ENCODE assay signal across 18 cellular contexts in genomic region chr5:123113136-123113535, GRCh38. TPM values are rescaled to one million over a fixed set of nuclear protein-coding genes. Genes with fewer than 3 reads are reported as not detected.
DNase-seq lines count a peak whose midpoint lies in the region; ATAC-seq and TF ChIP-seq lines count a peak whose summit lies in the region.
"Had no signal": no experiment of that assay in that cellular context is flagged by ENCODE, and none has a peak within 500 bp of the region (broad histone marks: within the 10 kb centered on the region; RNA-seq: fewer than 3 reads in every experiment).

No MANE protein-coding gene starts in this region.

- H3K4me1 Mint-ChIP-seq in WTC11: peaks cover 18% of the 10 kb centered on the region
- H3K4me1 Mint-ChIP-seq: CD4-positive, CD25-positive, alpha-beta regulatory T cell; CD8-positive, alpha-beta memory T cell had no signal

- H3K27me3 Mint-ChIP-seq in WTC11 (ENCODE audit: low read depth): peaks cover 7% of the 10 kb centered on the region

- H3K36me3 Mint-ChIP-seq in WTC11: no peaks in the 10 kb centered on the region
- H3K36me3 Mint-ChIP-seq: CD4-positive, CD25-positive, alpha-beta regulatory T cell had no signal

- ATAC-seq in WTC11: no peak
- no peak for ATAC-seq in HG03378 (IDR thresholded peaks at IDR 0.05; ENCODE audit: unreplicated experiment)
- ATAC-seq: HepG2 had no signal

- no peaks in the 10 kb centered on the region for H3K36me3 ChIP-seq in HEK293 (ENCODE audit: control insufficient read depth in 2 of 2, insufficient read depth in 1 of 2, low read length in 2 of 2)
- H3K36me3 ChIP-seq: BE2C, HAP-1 had no signal

- H3K9me3 ChIP-seq in HEK293 (ENCODE audit: control insufficient read depth, insufficient read depth, low read depth, low read length): no peaks in the 10 kb centered on the region
- H3K9me3 ChIP-seq: BE2C, HAP-1 had no signal

- H3K4me3 Mint-ChIP-seq in WTC11: no peak overlapping the region
- H3K4me3 Mint-ChIP-seq: CD4-positive, CD25-positive, alpha-beta regulatory T cell; CD8-positive, alpha-beta memory T cell had no signal

- H3K4me3 ChIP-seq in HEK293 (ENCODE audit: low read depth, low read length) (no peak overlapping the region), LNCaP clone FGC (ENCODE audit: low read depth, low read length) (no peak overlapping the region), fibroblast of villous mesenchyme (ENCODE audit: low read depth, low read length) (no peak overlapping the region)
- H3K4me3 ChIP-seq: GM23248, HAP-1 had no signal

- CTCF ChIA-PET in HEK293 (lab: Yijun Ruan, JAX): interaction anchor here (0.7 kb wide), 1 partner anchor 407 kb away, joined by 3 read pairs; no protein-coding TSS in a partner anchor
- CTCF ChIA-PET in WTC11 (lab: Charles Lee): interaction anchor here (0.6 to 1.4 kb wide), 2 partner anchors 62 to 180 kb away, joined by 3 to 5 read pairs; no protein-coding TSS in a partner anchor

- no peak overlapping the region for H3K27ac Mint-ChIP-seq in WTC11
- H3K27ac Mint-ChIP-seq: CD4-positive, CD25-positive, alpha-beta regulatory T cell; CD8-positive, alpha-beta memory T cell had no signal

- DNase-seq in LNCaP clone FGC (ENCODE audit: low read depth) (peak; percentile 15), fibroblast of villous mesenchyme (ENCODE audit: low read depth) (peak; percentile 40), WTC11 (ENCODE audit: low spot score) (no peak)
- DNase-seq in activated CD4-positive, alpha-beta T cell treated with anti-CD3 and anti-CD28 coated beads, Interleukin-2, amount 50 U/mL, for 1 hour: no peak
- DNase-seq: ACHN; BE2C; C1 segment of cervical spinal cord; CD4-positive, CD25-positive, alpha-beta regulatory T cell; CD8-positive, alpha-beta memory T cell; COR-L47; DMS 273 treated with DMSO at 0.1 percent for 48 hours; DMS53; DND-41; GM23248 had no signal

- H3K9me3 Mint-ChIP-seq in WTC11: no peaks in the 10 kb centered on the region

- no peak overlapping the region for H3K27ac ChIP-seq in HEK293 (ENCODE audit: extremely low read depth, low read depth, low read length)
- H3K27ac ChIP-seq: GM23248 had no signal

- POLR2A ChIA-PET in HEK293 (lab: Yijun Ruan, JAX) (no interaction called here), WTC11 (lab: Charles Lee) (interaction anchor here (0.5 kb wide), 1 partner anchor 239 kb away, joined by 4 read pairs; no protein-coding TSS in a partner anchor)

- TF ChIP-seq CTCF in HEK293 (tag by site-specific recombination; IDR thresholded peaks at IDR 0.05) (no peak), LNCaP clone FGC (IDR thresholded peaks at IDR 0.05; ENCODE audit: control insufficient read depth, extremely low read depth, insufficient read depth) (no peak), fibroblast of villous mesenchyme (IDR thresholded peaks at IDR 0.05; ENCODE audit: insufficient read depth, low read depth, low read length) (no peak), WTC11 (IDR thresholded peaks at IDR 0.05) (no peak)

- no peaks in the 10 kb centered on the region for H3K4me1 ChIP-seq in HEK293 (ENCODE audit: control insufficient read depth, insufficient read depth, low read length)
- H3K4me1 ChIP-seq: BE2C had no signal

TF ChIP-seq in HEK293, 187 proteins besides CTCF, POLR2A, EP300 and RAD21:
- TF ChIP-seq PRDM6 (tag by site-specific recombination; IDR thresholded peaks at IDR 0.05) (peak; percentile 61; the same call in 1 of the 2 replicates), KLF16 (tag by site-specific recombination; IDR thresholded peaks at IDR 0.05) (no peak), GLIS1 (tag by site-specific recombination; IDR thresholded peaks at IDR 0.05) (0 out of 2 replicates have a peak, but pooled peaks have one; percentile 18)
TF ChIP-seq in HEK293: peak in this region for 2.

TF ChIP-seq in WTC11, 78 proteins besides CTCF, POLR2A, EP300 and RAD21:
- TF ChIP-seq ZBTB43 (CRISPR knock-in tag; IDR thresholded peaks at IDR 0.05) (no peak), ETV6 (CRISPR knock-in tag; IDR thresholded peaks at IDR 0.05) (no peak), ZNF121 (CRISPR knock-in tag; IDR thresholded peaks at IDR 0.05) (no peak), NFE2L1 (CRISPR knock-in tag; IDR thresholded peaks at IDR 0.05) (no peak), ATF2 (CRISPR knock-in tag; IDR thresholded peaks at IDR 0.05; ENCODE audit: borderline replicate concordance, low read depth) (no peak), ATF6 (CRISPR knock-in tag; IDR thresholded peaks at IDR 0.05) (no peak), TP53 (CRISPR knock-in tag; IDR thresholded peaks at IDR 0.05) (no peak)
TF ChIP-seq in WTC11: peak in this region for 0.

RNA-seq across cellular contexts. Expression of gene PRDM6, which starts 24.1 kb away (rescaled TPM):
- total RNA-seq in fibroblast of villous mesenchyme: under 0.01 and 0.32 TPM in 2 replicates
- 0.27 to 0.37 TPM (median 0.28 TPM) in 3 replicates for total RNA-seq in WTC11 (2021)
- total RNA-seq: CD4-positive, CD25-positive, alpha-beta regulatory T cell; CD8-positive, alpha-beta memory T cell had no signal

Comparison
In these comparisons a context has a peak if more than half of its experiments do, and no peak if none do; other contexts are left out.
1. DNase-seq: peak in LNCaP clone FGC (single experiment) and fibroblast of villous mesenchyme (single experiment); none in WTC11 (single experiment) and activated CD4-positive, alpha-beta T cell treated with anti-CD3 and anti-CD28 coated beads, Interleukin-2, amount 50 U/mL, for 1 hour (single experiment).